In the genomic region with DNA sequence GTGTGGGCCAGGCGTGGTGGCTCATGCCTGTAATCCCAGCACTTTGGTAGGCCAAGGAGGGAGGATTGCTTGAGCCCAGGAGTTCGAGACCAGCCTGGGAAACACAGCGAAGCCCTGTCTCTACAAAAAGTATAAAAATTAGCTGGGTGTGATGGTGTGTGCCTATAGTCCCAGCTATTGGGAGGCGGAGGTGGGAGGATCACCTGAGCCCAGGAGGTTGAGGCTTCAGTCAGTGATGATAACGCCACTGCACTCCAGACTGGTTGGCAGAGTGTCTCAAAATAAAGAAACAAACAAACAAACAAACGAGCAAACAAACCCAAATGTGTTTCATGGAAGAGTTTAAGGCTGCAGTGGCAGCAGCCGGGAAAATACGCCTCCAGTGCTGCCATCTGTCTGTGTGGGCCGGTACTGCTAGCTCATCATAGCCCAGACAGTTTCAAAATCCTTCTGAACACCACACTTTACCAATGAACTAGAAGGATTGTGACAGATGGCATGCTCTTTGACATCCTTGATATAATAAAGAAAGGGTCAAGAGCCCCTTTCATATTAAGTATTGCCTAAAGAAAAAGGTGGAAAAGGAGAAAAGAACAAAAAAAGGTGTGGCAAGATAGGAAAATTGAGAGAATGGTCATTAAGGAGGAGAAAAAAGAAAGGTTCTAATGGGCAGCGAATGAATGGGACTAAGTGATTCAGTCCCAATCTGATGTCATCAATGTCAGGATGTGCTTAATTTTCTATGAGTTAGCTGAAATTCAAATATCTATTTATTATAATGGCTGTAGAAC, we compare ENCODE assay signal across 1 cellular context.
TF ChIP-seq lines count a peak whose summit lies in the region.

No MANE protein-coding gene starts in this region.

TF ChIP-seq in GM12878, 131 proteins besides CTCF, POLR2A, EP300 and RAD21 (continued from another document):
- peak; percentile 47; the same call in 1 of the 2 replicates for TF ChIP-seq YY1 (IDR thresholded peaks at IDR 0.05; ENCODE audit: low read depth, low read length)
- no peak for TF ChIP-seq HCFC1 (IDR thresholded peaks at IDR 0.05; ENCODE audit: low read length)
